Comparison of ENCODE assay signal across 27 cellular contexts in the genomic region with DNA sequence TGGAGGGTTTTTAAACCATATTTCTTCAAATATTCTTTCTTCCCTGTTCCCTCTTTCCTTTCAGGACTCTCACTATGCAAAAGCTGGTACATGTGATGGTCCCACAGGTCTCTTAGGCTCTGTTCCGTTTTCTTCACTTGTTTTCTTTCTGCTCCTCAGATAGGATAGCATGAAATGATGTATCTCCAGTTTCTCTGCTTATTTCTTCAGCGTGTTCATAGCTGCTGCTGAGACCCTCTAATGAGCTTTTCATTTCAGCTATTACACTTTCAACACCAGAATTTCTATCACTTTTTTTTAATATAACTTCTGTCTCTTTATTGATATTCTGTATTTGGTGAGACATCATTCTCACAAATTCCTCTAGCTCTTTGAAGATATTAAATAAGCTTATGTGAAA.
"Had no signal": no experiment of that assay in that cellular context is flagged by ENCODE, and none has a peak within 500 bp of the region (broad histone marks: within the 10 kb centered on the region; RNA-seq: fewer than 3 reads in every experiment).

No MANE protein-coding gene starts in this region.

- H3K36me3 ChIP-seq: stomach, suprapubic skin, thoracic aorta, thyroid gland, tibial artery, tibial nerve, transverse colon, upper lobe of left lung, upper lobe of right lung, uterus, vagina had no signal

- ATAC-seq: stimulated activated effector memory CD8-positive, alpha-beta T cell treated with anti-CD3 and anti-CD28 coated beads, Interleukin-12 subunit alpha, Interleukin-12 subunit beta, amount 100 ng/mL, for 72 hours; stimulated activated memory B cell treated with anti-CD40 and anti-IgM and Interleukin-4, amounts not matched to agents 10 μg/mL and 1 μg/mL and 100 μg/mL, for 72 hours; stimulated activated naive B cell treated with anti-CD40 and anti-IgM and Interleukin-4, amounts not matched to agents 10 μg/mL and 1 μg/mL and 100 μg/mL, for 72 hours; stimulated activated naive CD8-positive, alpha-beta T cell treated with anti-CD3 and anti-CD28 coated beads, Interleukin-15, amount 100 ng/mL, for 72 hours; stimulated activated naive CD8-positive, alpha-beta T cell treated with anti-CD3 and anti-CD28 coated beads, Interleukin-15, Interleukin-2, amounts not matched to agents 100 U/mL and 50 U/mL, for 24 hours; upper lobe of right lung had no signal

- H3K27ac ChIP-seq: stomach, suprapubic skin, testis, thoracic aorta, thyroid gland, tibial artery, tibial nerve, transverse colon, upper lobe of left lung, upper lobe of right lung, uterus, vagina had no signal

- H3K4me3 ChIP-seq: stomach, suprapubic skin, testis, thoracic aorta, thyroid gland, tibial artery, tibial nerve, transverse colon, upper lobe of left lung, upper lobe of right lung, uterus, vagina had no signal

- FAIRE-seq: urothelium cell line had no signal

- H3K4me1 ChIP-seq: testis, thyroid gland, transverse colon, upper lobe of right lung, uterus, vagina had no signal

- DNase-seq: stimulated activated CD4-positive, alpha-beta T cell treated with anti-CD3 and anti-CD28 coated beads, Interleukin-2, amount 100 ng/mL, for 48 hours; stimulated activated CD4-positive, alpha-beta T cell treated with anti-CD3 and anti-CD28 coated beads, Interleukin-4, amount 100 ng/mL, for 1 hour; stimulated activated CD4-positive, alpha-beta T cell treated with anti-CD3 and anti-CD28 coated beads, Interleukin-4, amount 100 ng/mL, for 24 hours; stimulated activated CD4-positive, alpha-beta T cell treated with anti-CD3 and anti-CD28 coated beads, Interleukin-4, amount 100 ng/mL, for 4 hours; stimulated activated CD8-positive, alpha-beta memory T cell treated with anti-CD3 and anti-CD28 coated beads, Interleukin-4, amount 100 ng/mL, for 48 hours; stimulated activated naive B cell treated with anti-CD40 and anti-IgM and Interleukin-4, amounts not matched to agents 10 μg/mL and 1 μg/mL and 100 μg/mL, for 72 hours; stimulated activated naive CD4-positive, alpha-beta T cell; stimulated activated naive CD4-positive, alpha-beta T cell treated with Interleukin-2 at 50 U/mL for 16 hours; stimulated activated naive CD8-positive, alpha-beta T cell treated with anti-CD3 and anti-CD28 coated beads, Interleukin-15, amount 100 ng/mL, for 72 hours; stimulated activated naive CD8-positive, alpha-beta T cell treated with anti-CD3 and anti-CD28 coated beads, Interleukin-15, Interleukin-2, amounts not matched to agents 100 U/mL and 50 U/mL, for 24 hours; stomach; substantia nigra; thyroid gland; transverse colon; trophoblast cell; upper lobe of left lung; upper lobe of right lung; uterus had no signal

- H3K9me3 ChIP-seq: suprapubic skin, testis, thoracic aorta, thyroid gland, transverse colon, upper lobe of right lung, uterus had no signal

- H3K27me3 ChIP-seq: testis, thyroid gland, tibial nerve, transverse colon, upper lobe of right lung, uterus, vagina had no signal
